Comparison of ENCODE assay signal across 14 cellular contexts in the genomic region with DNA sequence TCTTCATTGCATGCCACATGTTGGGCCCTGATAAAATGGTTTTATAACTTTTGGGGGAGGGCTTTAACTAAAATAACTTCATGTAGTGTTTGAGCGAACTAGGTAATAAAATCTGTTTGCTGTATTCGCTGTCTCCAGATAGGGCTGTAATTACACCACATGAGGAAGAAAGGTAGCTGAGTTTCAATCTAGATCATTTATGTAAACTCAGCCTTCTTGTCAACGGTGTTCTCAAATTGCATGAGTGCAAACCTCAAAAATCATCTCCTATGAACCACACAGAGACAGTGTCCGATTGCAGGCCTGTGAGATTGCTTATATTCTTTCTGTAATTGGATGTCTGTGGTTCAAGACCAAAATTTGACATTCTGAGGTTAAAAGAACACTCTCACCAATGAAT. TPM values are rescaled to one million over a fixed set of nuclear protein-coding genes. Genes with fewer than 3 reads are reported as not detected.
DNase-seq lines count a peak whose midpoint lies in the region; ATAC-seq and TF ChIP-seq lines count a peak whose summit lies in the region.
"Had no signal": no experiment of that assay in that cellular context is flagged by ENCODE, and none has a peak within 500 bp of the region (broad histone marks: within the 10 kb centered on the region; RNA-seq: fewer than 3 reads in every experiment).

No MANE protein-coding gene starts in this region.

- H3K4me3 ChIP-seq in HFF-Myc (replicated peaks; ENCODE audit: low read depth, low read length) = no peak overlapping the region
- H3K4me3 ChIP-seq: suprapubic skin had no signal

- H3K27me3 Mint-ChIP-seq in brain = peaks cover 6% of the 10 kb centered on the region
- H3K27me3 Mint-ChIP-seq: activated naive CD8-positive, alpha-beta T cell had no signal

- no peak overlapping the region for H3K4me3 Mint-ChIP-seq in brain
- H3K4me3 Mint-ChIP-seq: activated naive CD8-positive, alpha-beta T cell had no signal

- no peaks in the 10 kb centered on the region for H3K36me3 Mint-ChIP-seq in brain

- peak; percentile 14 for DNase-seq in HFF-Myc (ENCODE audit: extremely low read depth, low read depth)
- peak; percentile 78 for DNase-seq in NCI-H2107 (lab: John Stamatoyannopoulos, UW)
- peak; percentile 54 for DNase-seq in renal cortical epithelial cell (ENCODE audit: low read depth)
- DNase-seq: activated CD8-positive, alpha-beta memory T cell treated with anti-CD3 and anti-CD28 coated beads, Interleukin-2, amount 50 U/mL, for 48 hours; cortex of kidney; mammary epithelial cell; stimulated activated CD4-positive, alpha-beta T cell treated with anti-CD3 and anti-CD28 coated beads, Interleukin-12 subunit alpha, Interleukin-12 subunit beta, amount 100 ng/mL, for 4 hours; T-helper 1 cell had no signal

- H3K4me1 Mint-ChIP-seq in brain = peaks cover 36% of the 10 kb centered on the region

- H3K9me3 Mint-ChIP-seq in brain = no peaks in the 10 kb centered on the region

- peak overlapping the region in 3 of 5 experiments; percentile 48 to 95 (median 76) for H3K27ac Mint-ChIP-seq in brain
- H3K27ac Mint-ChIP-seq: activated naive CD8-positive, alpha-beta T cell had no signal

- ATAC-seq in HG03571 (IDR thresholded peaks at IDR 0.05; ENCODE audit: unreplicated experiment) (no peak), HG02973 (IDR thresholded peaks at IDR 0.05; ENCODE audit: unreplicated experiment) (no peak), HG03460 (IDR thresholded peaks at IDR 0.05; ENCODE audit: unreplicated experiment) (no peak)

- TF ChIP-seq CTCF in HFF-Myc (IDR thresholded peaks at IDR 0.05; ENCODE audit: low read depth, low read length, missing control alignments) (no peak), brain (conservative IDR thresholded peaks at IDR 0.05) (no peak)

RNA-seq across cellular contexts. Expression of a gene that starts 37.7 kb away (rescaled TPM):
- 6.2 TPM for polyA plus RNA-seq in brain (ENCODE audit: insufficient read depth, low read depth, low replicate concordance)
- total RNA-seq in renal cortical epithelial cell = 4.0 and 6.8 TPM in 2 replicates

Comparison
In these comparisons a context has a peak if more than half of its experiments do, and no peak if none do; other contexts are left out.
1. DNase-seq: peak in every context shown above with its lines; median percentile 78 in NCI-H2107; 54 in renal cortical epithelial cell; 14 in HFF-Myc.